In genomic region chr19:1652471-1653299, GRCh38 we compare ENCODE assay signal across 1 cellular context.
TF ChIP-seq lines count a peak whose summit lies in the region.

Gene TCF3, minus strand, starts transcription at chr19:1652615. Its CDS starts 2,367 bp downstream, at chr19:1650248.

TF ChIP-seq in HepG2, 621 proteins besides CTCF, POLR2A, EP300 and RAD21 (continued from another document and continues in another):
- TF ChIP-seq FOXP4 (CRISPR knock-in tag; IDR thresholded peaks at IDR 0.05), result peak; percentile 20; the same call in 1 of the 2 replicates
- TF ChIP-seq ZNF138 (CRISPR knock-in tag; IDR thresholded peaks at IDR 0.05; ENCODE audit: low read depth), result no peak
- no peak for TF ChIP-seq ZNF569 (CRISPR knock-in tag; IDR thresholded peaks at IDR 0.05; ENCODE audit: borderline replicate concordance)
- TF ChIP-seq ELF3 (CRISPR knock-in tag; IDR thresholded peaks at IDR 0.05), result no peak
- TF ChIP-seq FOXK1 (CRISPR knock-in tag; IDR thresholded peaks at IDR 0.05; ENCODE audit: borderline replicate concordance, low read depth), result peak; percentile 68; the same call in 1 of the 2 replicates
- no peak for TF ChIP-seq CENPX (CRISPR knock-in tag; IDR thresholded peaks at IDR 0.05)
- no peak for TF ChIP-seq ZNF513 (CRISPR knock-in tag; conservative IDR thresholded peaks at IDR 0.05)
- TF ChIP-seq ZNF224 (CRISPR knock-in tag; IDR thresholded peaks at IDR 0.05), result no peak
- TF ChIP-seq ZNF780A (CRISPR knock-in tag; IDR thresholded peaks at IDR 0.05), result no peak
- no peak for TF ChIP-seq KDM6A (CRISPR knock-in tag; IDR thresholded peaks at IDR 0.05; ENCODE audit: low read depth)
- no peak for TF ChIP-seq ZFP37 (CRISPR knock-in tag; IDR thresholded peaks at IDR 0.05; ENCODE audit: borderline replicate concordance)
- TF ChIP-seq MAF1 (CRISPR knock-in tag; IDR thresholded peaks at IDR 0.05; ENCODE audit: borderline replicate concordance), result no peak
- TF ChIP-seq LCORL (IDR thresholded peaks at IDR 0.05), result no peak
- peak; percentile 15; the same call in 1 of the 2 replicates for TF ChIP-seq LCORL (CRISPR knock-in tag; IDR thresholded peaks at IDR 0.05)
- peak; percentile 60 for TF ChIP-seq AGO1 (IDR thresholded peaks at IDR 0.05; ENCODE audit: low read depth, low read length, poor library complexity, severe bottlenecking)
- TF ChIP-seq MXD4 (CRISPR knock-in tag; IDR thresholded peaks at IDR 0.05), result 0 out of 2 replicates have a peak, but pooled peaks have one; percentile 47
- TF ChIP-seq CHD4 (IDR thresholded peaks at IDR 0.05; ENCODE audit: borderline replicate concordance, low read length), result no peak
- TF ChIP-seq ZC3H13 (CRISPR knock-in tag; IDR thresholded peaks at IDR 0.05), result peak; percentile 67; the same call in 1 of the 2 replicates
- TF ChIP-seq ZNF766 (CRISPR knock-in tag; IDR thresholded peaks at IDR 0.05; ENCODE audit: borderline replicate concordance), result peak; percentile 35; the same call in 1 of the 2 replicates
- peak; percentile 64; the same call in 1 of the 2 replicates for TF ChIP-seq POLR2G (IDR thresholded peaks at IDR 0.05; ENCODE audit: low read depth, low read length)
- peak; percentile 77 for TF ChIP-seq ZSCAN9 (CRISPR knock-in tag; IDR thresholded peaks at IDR 0.05; ENCODE audit: borderline replicate concordance)
- no peak for TF ChIP-seq ZNF431 (CRISPR knock-in tag; IDR thresholded peaks at IDR 0.05; ENCODE audit: borderline replicate concordance, low read depth)
- TF ChIP-seq, protein P1, sequence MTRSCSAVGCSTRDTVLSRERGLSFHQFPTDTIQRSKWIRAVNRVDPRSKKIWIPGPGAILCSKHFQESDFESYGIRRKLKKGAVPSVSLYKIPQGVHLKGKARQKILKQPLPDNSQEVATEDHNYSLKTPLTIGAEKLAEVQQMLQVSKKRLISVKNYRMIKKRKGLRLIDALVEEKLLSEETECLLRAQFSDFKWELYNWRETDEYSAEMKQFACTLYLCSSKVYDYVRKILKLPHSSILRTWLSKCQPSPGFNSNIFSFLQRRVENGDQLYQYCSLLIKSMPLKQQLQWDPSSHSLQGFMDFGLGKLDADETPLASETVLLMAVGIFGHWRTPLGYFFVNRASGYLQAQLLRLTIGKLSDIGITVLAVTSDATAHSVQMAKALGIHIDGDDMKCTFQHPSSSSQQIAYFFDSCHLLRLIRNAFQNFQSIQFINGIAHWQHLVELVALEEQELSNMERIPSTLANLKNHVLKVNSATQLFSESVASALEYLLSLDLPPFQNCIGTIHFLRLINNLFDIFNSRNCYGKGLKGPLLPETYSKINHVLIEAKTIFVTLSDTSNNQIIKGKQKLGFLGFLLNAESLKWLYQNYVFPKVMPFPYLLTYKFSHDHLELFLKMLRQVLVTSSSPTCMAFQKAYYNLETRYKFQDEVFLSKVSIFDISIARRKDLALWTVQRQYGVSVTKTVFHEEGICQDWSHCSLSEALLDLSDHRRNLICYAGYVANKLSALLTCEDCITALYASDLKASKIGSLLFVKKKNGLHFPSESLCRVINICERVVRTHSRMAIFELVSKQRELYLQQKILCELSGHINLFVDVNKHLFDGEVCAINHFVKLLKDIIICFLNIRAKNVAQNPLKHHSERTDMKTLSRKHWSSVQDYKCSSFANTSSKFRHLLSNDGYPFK (CRISPR knock-in tag; IDR thresholded peaks at IDR 0.05; ENCODE audit: borderline replicate concordance), result 0 out of 2 replicates have a peak, but pooled peaks have one; percentile 52
- peak; percentile 78 for TF ChIP-seq MEIS2 (CRISPR knock-in tag; IDR thresholded peaks at IDR 0.05)
- TF ChIP-seq JUND (CRISPR knock-in tag; IDR thresholded peaks at IDR 0.05), result peak; percentile 74; the same call in 1 of the 2 replicates
- TF ChIP-seq CBX2 (IDR thresholded peaks at IDR 0.05; ENCODE audit: low read depth, low read length), result no peak
- TF ChIP-seq CBX2 (CRISPR knock-in tag; IDR thresholded peaks at IDR 0.05; ENCODE audit: low read depth), result no peak
- TF ChIP-seq ZNF609 (CRISPR knock-in tag; IDR thresholded peaks at IDR 0.05; ENCODE audit: borderline replicate concordance), result no peak
- TF ChIP-seq NR3C1 (CRISPR knock-in tag; IDR thresholded peaks at IDR 0.05), result no peak
- TF ChIP-seq GATAD2A (CRISPR knock-in tag; IDR thresholded peaks at IDR 0.05), result no peak
- peak; percentile 37; the same call in 1 of the 2 replicates for TF ChIP-seq NFKB2 (CRISPR knock-in tag; IDR thresholded peaks at IDR 0.05; ENCODE audit: borderline replicate concordance)
- no peak for TF ChIP-seq STAT6 (CRISPR knock-in tag; IDR thresholded peaks at IDR 0.05; ENCODE audit: borderline replicate concordance)
- no peak for TF ChIP-seq ZNF557 (CRISPR knock-in tag; IDR thresholded peaks at IDR 0.05)
- TF ChIP-seq ZNF713 (CRISPR knock-in tag; IDR thresholded peaks at IDR 0.05), result no peak
- no peak for TF ChIP-seq ZNF543 (CRISPR knock-in tag; IDR thresholded peaks at IDR 0.05)
- peak; percentile 45 for TF ChIP-seq IKZF4 (CRISPR knock-in tag; IDR thresholded peaks at IDR 0.05; ENCODE audit: borderline replicate concordance, low read depth, not compliant biosample characterization)
- no peak for TF ChIP-seq SMC3 (IDR thresholded peaks at IDR 0.05; ENCODE audit: low read length)
- peak; percentile 91 for TF ChIP-seq CEBPB (IDR thresholded peaks at IDR 0.05; ENCODE audit: borderline replicate concordance, low read depth, low read length)
- peak; percentile 80 for TF ChIP-seq ZFP90 (CRISPR knock-in tag; IDR thresholded peaks at IDR 0.05; ENCODE audit: borderline replicate concordance)
- peak; percentile 61; the same call in 1 of the 2 replicates for TF ChIP-seq ZNF768 (CRISPR knock-in tag; IDR thresholded peaks at IDR 0.05)
- TF ChIP-seq ZNF331 (CRISPR knock-in tag; IDR thresholded peaks at IDR 0.05), result peak; percentile 72; the same call in 1 of the 2 replicates
- TF ChIP-seq GFI1 (CRISPR knock-in tag; IDR thresholded peaks at IDR 0.05; ENCODE audit: borderline replicate concordance), result peak; percentile 26; the same call in 1 of the 2 replicates
- peak; percentile 24; the same call in 1 of the 2 replicates for TF ChIP-seq TSC22D2 (CRISPR knock-in tag; IDR thresholded peaks at IDR 0.05; ENCODE audit: borderline replicate concordance)
- no peak for TF ChIP-seq ZNF230 (CRISPR knock-in tag; IDR thresholded peaks at IDR 0.05)
- no peak for TF ChIP-seq MAFF (IDR thresholded peaks at IDR 0.05; ENCODE audit: low read depth, low read length)
- TF ChIP-seq NFE2L2 (IDR thresholded peaks at IDR 0.05; ENCODE audit: low read length), result no peak
- TF ChIP-seq ZNF598 (CRISPR knock-in tag; IDR thresholded peaks at IDR 0.05; ENCODE audit: borderline replicate concordance), result no peak
- TF ChIP-seq DMAP1 (CRISPR knock-in tag; IDR thresholded peaks at IDR 0.05), result peak; percentile 84
- TF ChIP-seq SIN3A (IDR thresholded peaks at IDR 0.05; ENCODE audit: borderline replicate concordance, low read depth, low read length), result no peak
- TF ChIP-seq RXRB (CRISPR knock-in tag; IDR thresholded peaks at IDR 0.05; ENCODE audit: borderline replicate concordance), result 0 out of 2 replicates have a peak, but pooled peaks have one; percentile 22
- TF ChIP-seq ZNF350 (CRISPR knock-in tag; IDR thresholded peaks at IDR 0.05; ENCODE audit: borderline replicate concordance, low read depth), result no peak
- peak; percentile 46; the same call in 1 of the 2 replicates for TF ChIP-seq ZNF232 (CRISPR knock-in tag; IDR thresholded peaks at IDR 0.05; ENCODE audit: borderline replicate concordance)
- TF ChIP-seq, protein P2, sequence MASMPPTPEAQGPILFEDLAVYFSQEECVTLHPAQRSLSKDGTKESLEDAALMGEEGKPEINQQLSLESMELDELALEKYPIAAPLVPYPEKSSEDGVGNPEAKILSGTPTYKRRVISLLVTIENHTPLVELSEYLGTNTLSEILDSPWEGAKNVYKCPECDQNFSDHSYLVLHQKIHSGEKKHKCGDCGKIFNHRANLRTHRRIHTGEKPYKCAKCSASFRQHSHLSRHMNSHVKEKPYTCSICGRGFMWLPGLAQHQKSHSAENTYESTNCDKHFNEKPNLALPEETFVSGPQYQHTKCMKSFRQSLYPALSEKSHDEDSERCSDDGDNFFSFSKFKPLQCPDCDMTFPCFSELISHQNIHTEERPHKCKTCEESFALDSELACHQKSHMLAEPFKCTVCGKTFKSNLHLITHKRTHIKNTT (CRISPR knock-in tag; IDR thresholded peaks at IDR 0.05), result no peak
- no peak for TF ChIP-seq ZNF276 (CRISPR knock-in tag; IDR thresholded peaks at IDR 0.05; ENCODE audit: low read depth)
- 0 out of 2 replicates have a peak, but pooled peaks have one; percentile 43 for TF ChIP-seq HIVEP1 (CRISPR knock-in tag; IDR thresholded peaks at IDR 0.05)
